In genomic region chr11:130852589-130852988, GRCh38 we compare ENCODE assay signal across 27 cellular contexts.
"Had no signal": no experiment of that assay in that cellular context is flagged by ENCODE, and none has a peak within 500 bp of the region (broad histone marks: within the 10 kb centered on the region; RNA-seq: fewer than 3 reads in every experiment).

No MANE protein-coding gene starts in this region.

- H3K4me1 Mint-ChIP-seq: stimulated activated naive CD8-positive, alpha-beta T cell treated with anti-CD3 and anti-CD28 coated beads, Interleukin-15, amount 100 ng/mL, for 72 hours had no signal

- H3K4me3 Mint-ChIP-seq: stimulated activated effector memory CD8-positive, alpha-beta T cell treated with anti-CD3 and anti-CD28 coated beads, Interleukin-12 subunit alpha, Interleukin-12 subunit beta, amount 100 ng/mL, for 72 hours; stimulated activated memory B cell treated with anti-CD40 and anti-IgM and Interleukin-4, amounts not matched to agents 10 μg/mL and 1 μg/mL and 100 μg/mL, for 72 hours; stimulated activated naive B cell treated with anti-CD40 and anti-IgM and Interleukin-4, amounts not matched to agents 10 μg/mL and 1 μg/mL and 100 μg/mL, for 72 hours; stimulated activated naive CD8-positive, alpha-beta T cell treated with anti-CD3 and anti-CD28 coated beads, Interleukin-15, amount 100 ng/mL, for 72 hours; stimulated activated naive CD8-positive, alpha-beta T cell treated with anti-CD3 and anti-CD28 coated beads, Interleukin-15, Interleukin-2, amounts not matched to agents 100 ng/mL and 50 ng/mL, for 24 hours; type B pancreatic cell had no signal

- H3K4me1 ChIP-seq: stomach, testis, tibial nerve, transverse colon, upper lobe of left lung, uterus, vagina had no signal

- H3K27ac ChIP-seq: stomach, suprapubic skin, testis, thoracic aorta, thyroid gland, tibial artery, tibial nerve, transverse colon, upper lobe of left lung, uterus, vagina had no signal

- H3K27ac Mint-ChIP-seq: stimulated activated effector memory CD8-positive, alpha-beta T cell treated with anti-CD3 and anti-CD28 coated beads, Interleukin-12 subunit alpha, Interleukin-12 subunit beta, amount 100 ng/mL, for 72 hours; stimulated activated memory B cell treated with anti-CD40 and anti-IgM and Interleukin-4, amounts not matched to agents 10 μg/mL and 1 μg/mL and 100 μg/mL, for 72 hours; stimulated activated naive B cell treated with anti-CD40 and anti-IgM and Interleukin-4, amounts not matched to agents 10 μg/mL and 1 μg/mL and 100 μg/mL, for 72 hours; stimulated activated naive CD8-positive, alpha-beta T cell treated with anti-CD3 and anti-CD28 coated beads, Interleukin-15, amount 100 ng/mL, for 72 hours; stimulated activated naive CD8-positive, alpha-beta T cell treated with anti-CD3 and anti-CD28 coated beads, Interleukin-15, Interleukin-2, amounts not matched to agents 100 ng/mL and 50 ng/mL, for 24 hours; type B pancreatic cell had no signal

- ATAC-seq: stimulated activated effector memory CD8-positive, alpha-beta T cell treated with anti-CD3 and anti-CD28 coated beads, Interleukin-12 subunit alpha, Interleukin-12 subunit beta, amount 100 ng/mL, for 72 hours; stimulated activated memory B cell treated with anti-CD40 and anti-IgM and Interleukin-4, amounts not matched to agents 10 μg/mL and 1 μg/mL and 100 μg/mL, for 72 hours; stimulated activated naive B cell treated with anti-CD40 and anti-IgM and Interleukin-4, amounts not matched to agents 10 μg/mL and 1 μg/mL and 100 μg/mL, for 72 hours; stimulated activated naive CD8-positive, alpha-beta T cell treated with anti-CD3 and anti-CD28 coated beads, Interleukin-15, amount 100 ng/mL, for 72 hours; stimulated activated naive CD8-positive, alpha-beta T cell treated with anti-CD3 and anti-CD28 coated beads, Interleukin-15, Interleukin-2, amounts not matched to agents 100 U/mL and 50 U/mL, for 24 hours had no signal

- H3K36me3 Mint-ChIP-seq: stimulated activated effector memory CD8-positive, alpha-beta T cell treated with anti-CD3 and anti-CD28 coated beads, Interleukin-12 subunit alpha, Interleukin-12 subunit beta, amount 100 ng/mL, for 72 hours; stimulated activated memory B cell treated with anti-CD40 and anti-IgM and Interleukin-4, amounts not matched to agents 10 μg/mL and 1 μg/mL and 100 μg/mL, for 72 hours; type B pancreatic cell had no signal

- H3K9me3 ChIP-seq: stomach, suprapubic skin, testis, thoracic aorta, thyroid gland, tibial artery, tibial nerve, transverse colon, upper lobe of left lung, uterus, vagina had no signal

- H3K36me3 ChIP-seq: stomach, suprapubic skin, thoracic aorta, thyroid gland, tibial artery, tibial nerve, transverse colon, upper lobe of left lung, uterus, vagina had no signal

- H3K4me3 ChIP-seq: stomach, suprapubic skin, testis, thoracic aorta, thyroid gland, tibial artery, tibial nerve, transverse colon, upper lobe of left lung, uterus, vagina had no signal

- H3K27me3 ChIP-seq: stomach, suprapubic skin, testis, thyroid gland, tibial artery, tibial nerve, transverse colon, upper lobe of left lung, uterus, vagina had no signal

- H3K9me3 Mint-ChIP-seq: stimulated activated effector memory CD8-positive, alpha-beta T cell treated with anti-CD3 and anti-CD28 coated beads, Interleukin-12 subunit alpha, Interleukin-12 subunit beta, amount 100 ng/mL, for 72 hours; stimulated activated naive CD8-positive, alpha-beta T cell treated with anti-CD3 and anti-CD28 coated beads, Interleukin-15, Interleukin-2, amounts not matched to agents 100 ng/mL and 50 ng/mL, for 24 hours had no signal

- DNase-seq: stimulated activated CD4-positive, alpha-beta T cell treated with anti-CD3 and anti-CD28 coated beads, Interleukin-2, amount 100 ng/mL, for 48 hours; stimulated activated CD4-positive, alpha-beta T cell treated with anti-CD3 and anti-CD28 coated beads, Interleukin-4, amount 100 ng/mL, for 1 hour; stimulated activated CD4-positive, alpha-beta T cell treated with anti-CD3 and anti-CD28 coated beads, Interleukin-4, amount 100 ng/mL, for 24 hours; stimulated activated CD4-positive, alpha-beta T cell treated with anti-CD3 and anti-CD28 coated beads, Interleukin-4, amount 100 ng/mL, for 4 hours; stimulated activated CD8-positive, alpha-beta memory T cell treated with anti-CD3 and anti-CD28 coated beads, Interleukin-4, amount 100 ng/mL, for 48 hours; stimulated activated naive B cell treated with anti-CD40 and anti-IgM and Interleukin-4, amounts not matched to agents 10 μg/mL and 1 μg/mL and 100 μg/mL, for 72 hours; stimulated activated naive CD4-positive, alpha-beta T cell; stimulated activated naive CD4-positive, alpha-beta T cell treated with Interleukin-2 at 50 U/mL for 16 hours; stimulated activated naive CD8-positive, alpha-beta T cell treated with anti-CD3 and anti-CD28 coated beads, Interleukin-15, amount 100 ng/mL, for 72 hours; stimulated activated naive CD8-positive, alpha-beta T cell treated with anti-CD3 and anti-CD28 coated beads, Interleukin-15, Interleukin-2, amounts not matched to agents 100 U/mL and 50 U/mL, for 24 hours; stomach; substantia nigra; testis; thyroid gland; tibial artery; transverse colon; trophoblast cell; uterus had no signal
